1 cellular context compared by ENCODE assay signal in genomic region chr4:140839888-140840790, GRCh38.
TF ChIP-seq lines count a peak whose summit lies in the region.

No MANE protein-coding gene starts in this region.

TF ChIP-seq in GM23338, 12 proteins besides CTCF, POLR2A, EP300 and RAD21 (continued from another document):
- TF ChIP-seq, protein P1, sequence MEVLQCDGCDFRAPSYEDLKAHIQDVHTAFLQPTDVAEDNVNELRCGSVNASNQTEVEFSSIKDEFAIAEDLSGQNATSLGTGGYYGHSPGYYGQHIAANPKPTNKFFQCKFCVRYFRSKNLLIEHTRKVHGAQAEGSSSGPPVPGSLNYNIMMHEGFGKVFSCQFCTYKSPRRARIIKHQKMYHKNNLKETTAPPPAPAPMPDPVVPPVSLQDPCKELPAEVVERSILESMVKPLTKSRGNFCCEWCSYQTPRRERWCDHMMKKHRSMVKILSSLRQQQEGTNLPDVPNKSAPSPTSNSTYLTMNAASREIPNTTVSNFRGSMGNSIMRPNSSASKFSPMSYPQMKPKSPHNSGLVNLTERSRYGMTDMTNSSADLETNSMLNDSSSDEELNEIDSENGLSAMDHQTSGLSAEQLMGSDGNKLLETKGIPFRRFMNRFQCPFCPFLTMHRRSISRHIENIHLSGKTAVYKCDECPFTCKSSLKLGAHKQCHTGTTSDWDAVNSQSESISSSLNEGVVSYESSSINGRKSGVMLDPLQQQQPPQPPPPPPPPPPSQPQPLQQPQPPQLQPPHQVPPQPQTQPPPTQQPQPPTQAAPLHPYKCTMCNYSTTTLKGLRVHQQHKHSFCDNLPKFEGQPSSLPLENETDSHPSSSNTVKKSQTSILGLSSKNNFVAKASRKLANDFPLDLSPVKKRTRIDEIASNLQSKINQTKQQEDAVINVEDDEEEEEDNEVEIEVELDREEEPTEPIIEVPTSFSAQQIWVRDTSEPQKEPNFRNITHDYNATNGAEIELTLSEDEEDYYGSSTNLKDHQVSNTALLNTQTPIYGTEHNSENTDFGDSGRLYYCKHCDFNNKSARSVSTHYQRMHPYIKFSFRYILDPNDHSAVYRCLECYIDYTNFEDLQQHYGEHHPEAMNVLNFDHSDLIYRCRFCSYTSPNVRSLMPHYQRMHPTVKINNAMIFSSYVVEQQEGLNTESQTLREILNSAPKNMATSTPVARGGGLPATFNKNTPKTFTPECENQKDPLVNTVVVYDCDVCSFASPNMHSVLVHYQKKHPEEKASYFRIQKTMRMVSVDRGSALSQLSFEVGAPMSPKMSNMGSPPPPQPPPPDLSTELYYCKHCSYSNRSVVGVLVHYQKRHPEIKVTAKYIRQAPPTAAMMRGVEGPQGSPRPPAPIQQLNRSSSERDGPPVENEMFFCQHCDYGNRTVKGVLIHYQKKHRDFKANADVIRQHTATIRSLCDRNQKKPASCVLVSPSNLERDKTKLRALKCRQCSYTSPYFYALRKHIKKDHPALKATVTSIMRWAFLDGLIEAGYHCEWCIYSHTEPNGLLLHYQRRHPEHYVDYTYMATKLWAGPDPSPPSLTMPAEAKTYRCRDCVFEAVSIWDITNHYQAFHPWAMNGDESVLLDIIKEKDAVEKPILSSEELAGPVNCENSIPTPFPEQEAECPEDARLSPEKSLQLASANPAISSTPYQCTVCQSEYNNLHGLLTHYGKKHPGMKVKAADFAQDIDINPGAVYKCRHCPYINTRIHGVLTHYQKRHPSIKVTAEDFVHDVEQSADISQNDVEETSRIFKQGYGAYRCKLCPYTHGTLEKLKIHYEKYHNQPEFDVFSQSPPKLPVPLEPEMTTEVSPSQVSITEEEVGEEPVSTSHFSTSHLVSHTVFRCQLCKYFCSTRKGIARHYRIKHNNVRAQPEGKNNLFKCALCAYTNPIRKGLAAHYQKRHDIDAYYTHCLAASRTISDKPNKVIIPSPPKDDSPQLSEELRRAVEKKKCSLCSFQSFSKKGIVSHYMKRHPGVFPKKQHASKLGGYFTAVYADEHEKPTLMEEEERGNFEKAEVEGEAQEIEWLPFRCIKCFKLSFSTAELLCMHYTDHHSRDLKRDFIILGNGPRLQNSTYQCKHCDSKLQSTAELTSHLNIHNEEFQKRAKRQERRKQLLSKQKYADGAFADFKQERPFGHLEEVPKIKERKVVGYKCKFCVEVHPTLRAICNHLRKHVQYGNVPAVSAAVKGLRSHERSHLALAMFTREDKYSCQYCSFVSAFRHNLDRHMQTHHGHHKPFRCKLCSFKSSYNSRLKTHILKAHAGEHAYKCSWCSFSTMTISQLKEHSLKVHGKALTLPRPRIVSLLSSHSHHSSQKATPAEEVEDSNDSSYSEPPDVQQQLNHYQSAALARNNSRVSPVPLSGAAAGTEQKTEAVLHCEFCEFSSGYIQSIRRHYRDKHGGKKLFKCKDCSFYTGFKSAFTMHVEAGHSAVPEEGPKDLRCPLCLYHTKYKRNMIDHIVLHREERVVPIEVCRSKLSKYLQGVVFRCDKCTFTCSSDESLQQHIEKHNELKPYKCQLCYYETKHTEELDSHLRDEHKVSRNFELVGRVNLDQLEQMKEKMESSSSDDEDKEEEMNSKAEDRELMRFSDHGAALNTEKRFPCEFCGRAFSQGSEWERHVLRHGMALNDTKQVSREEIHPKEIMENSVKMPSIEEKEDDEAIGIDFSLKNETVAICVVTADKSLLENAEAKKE (CRISPR knock-in tag; IDR thresholded peaks at IDR 0.05) = no peak
- TF ChIP-seq ZNF331 (CRISPR knock-in tag; IDR thresholded peaks at IDR 0.05; ENCODE audit: low read depth) = no peak
- no peak for TF ChIP-seq EZH2phosphoT487 (IDR thresholded peaks at IDR 0.05; ENCODE audit: unreplicated experiment)
